Comparison of ENCODE assay signal across 1 cellular context in genomic region chr18:80245781-80246655, GRCh38.
TF ChIP-seq lines count a peak whose summit lies in the region.

No MANE protein-coding gene starts in this region.

TF ChIP-seq in HEK293, 187 proteins besides CTCF, POLR2A, EP300 and RAD21 (continued from another document and continues in another):
- TF ChIP-seq ZNF488 (tag by site-specific recombination; IDR thresholded peaks at IDR 0.05) (no peak), ZNF548 (tag by site-specific recombination; IDR thresholded peaks at IDR 0.05) (no peak), TRIM28 (IDR thresholded peaks at IDR 0.05; ENCODE audit: borderline replicate concordance, low read length) (no peak), SP3 (tag by site-specific recombination; IDR thresholded peaks at IDR 0.05) (peak; percentile 46), ZNF513 (tag by site-specific recombination; IDR thresholded peaks at IDR 0.05) (no peak), ZNF660 (tag by site-specific recombination; IDR thresholded peaks at IDR 0.05) (no peak), ZNF280C (tag by site-specific recombination; IDR thresholded peaks at IDR 0.05) (no peak), ZNF391 (tag by site-specific recombination; IDR thresholded peaks at IDR 0.05; ENCODE audit: borderline replicate concordance, low read depth) (no peak), ZNF426 (tag by site-specific recombination; IDR thresholded peaks at IDR 0.05) (no peak), ZNF768 (tag by site-specific recombination; IDR thresholded peaks at IDR 0.05) (no peak), ZNF510 (tag by site-specific recombination; IDR thresholded peaks at IDR 0.05; ENCODE audit: insufficient replicate concordance) (no peak), SCRT2 (tag by site-specific recombination; IDR thresholded peaks at IDR 0.05) (no peak), KLF7 (tag by site-specific recombination; IDR thresholded peaks at IDR 0.05; ENCODE audit: borderline replicate concordance) (no peak), ZNF324 (tag by site-specific recombination; IDR thresholded peaks at IDR 0.05) (no peak), ZNF18 (tag by site-specific recombination; IDR thresholded peaks at IDR 0.05) (no peak), ZBTB10 (tag by site-specific recombination; IDR thresholded peaks at IDR 0.05) (no peak), ZNF529 (tag by site-specific recombination; IDR thresholded peaks at IDR 0.05; ENCODE audit: insufficient replicate concordance) (no peak), FEZF1 (tag by site-specific recombination; IDR thresholded peaks at IDR 0.05) (no peak), ZNF692 (tag by site-specific recombination; IDR thresholded peaks at IDR 0.05) (no peak), ZNF791 (tag by site-specific recombination; IDR thresholded peaks at IDR 0.05) (no peak), MYNN (tag by site-specific recombination; IDR thresholded peaks at IDR 0.05; ENCODE audit: borderline replicate concordance) (no peak), EGR2 (tag by site-specific recombination; IDR thresholded peaks at IDR 0.05; ENCODE audit: low read depth) (no peak), ZNF549 (tag by site-specific recombination; IDR thresholded peaks at IDR 0.05) (no peak), ZFP37 (tag by site-specific recombination; IDR thresholded peaks at IDR 0.05) (no peak), ZNF600 (tag by site-specific recombination; IDR thresholded peaks at IDR 0.05) (no peak), ELK4 (IDR thresholded peaks at IDR 0.05; ENCODE audit: borderline replicate concordance, low read depth, low read length) (no peak), ZNF555 (tag by site-specific recombination; conservative IDR thresholded peaks at IDR 0.05) (no peak), PBX3 (CRISPR knock-in tag; IDR thresholded peaks at IDR 0.05) (no peak), ZNF623 (tag by site-specific recombination; IDR thresholded peaks at IDR 0.05) (no peak), MEIS1 (CRISPR knock-in tag; IDR thresholded peaks at IDR 0.05; ENCODE audit: borderline replicate concordance) (no peak), ZNF837 (tag by site-specific recombination; IDR thresholded peaks at IDR 0.05) (no peak), ZSCAN18 (tag by site-specific recombination; IDR thresholded peaks at IDR 0.05) (no peak), ZBTB1 (tag by site-specific recombination; IDR thresholded peaks at IDR 0.05) (no peak), IKZF3 (tag by site-specific recombination; IDR thresholded peaks at IDR 0.05) (no peak), GLIS1 (tag by site-specific recombination; IDR thresholded peaks at IDR 0.05) (peak; percentile 22; the same call in 1 of the 2 replicates), ZBTB26 (tag by site-specific recombination; optimal IDR thresholded peaks at IDR 0.05) (peak; percentile 58), ZSCAN16 (tag by site-specific recombination; IDR thresholded peaks at IDR 0.05) (no peak), ZNF423 (tag by site-specific recombination; IDR thresholded peaks at IDR 0.05) (no peak), REPIN1 (tag by site-specific recombination; IDR thresholded peaks at IDR 0.05; ENCODE audit: low read depth) (no peak)
